Comparison of ENCODE assay signal across 9 cellular contexts in the genomic region with DNA sequence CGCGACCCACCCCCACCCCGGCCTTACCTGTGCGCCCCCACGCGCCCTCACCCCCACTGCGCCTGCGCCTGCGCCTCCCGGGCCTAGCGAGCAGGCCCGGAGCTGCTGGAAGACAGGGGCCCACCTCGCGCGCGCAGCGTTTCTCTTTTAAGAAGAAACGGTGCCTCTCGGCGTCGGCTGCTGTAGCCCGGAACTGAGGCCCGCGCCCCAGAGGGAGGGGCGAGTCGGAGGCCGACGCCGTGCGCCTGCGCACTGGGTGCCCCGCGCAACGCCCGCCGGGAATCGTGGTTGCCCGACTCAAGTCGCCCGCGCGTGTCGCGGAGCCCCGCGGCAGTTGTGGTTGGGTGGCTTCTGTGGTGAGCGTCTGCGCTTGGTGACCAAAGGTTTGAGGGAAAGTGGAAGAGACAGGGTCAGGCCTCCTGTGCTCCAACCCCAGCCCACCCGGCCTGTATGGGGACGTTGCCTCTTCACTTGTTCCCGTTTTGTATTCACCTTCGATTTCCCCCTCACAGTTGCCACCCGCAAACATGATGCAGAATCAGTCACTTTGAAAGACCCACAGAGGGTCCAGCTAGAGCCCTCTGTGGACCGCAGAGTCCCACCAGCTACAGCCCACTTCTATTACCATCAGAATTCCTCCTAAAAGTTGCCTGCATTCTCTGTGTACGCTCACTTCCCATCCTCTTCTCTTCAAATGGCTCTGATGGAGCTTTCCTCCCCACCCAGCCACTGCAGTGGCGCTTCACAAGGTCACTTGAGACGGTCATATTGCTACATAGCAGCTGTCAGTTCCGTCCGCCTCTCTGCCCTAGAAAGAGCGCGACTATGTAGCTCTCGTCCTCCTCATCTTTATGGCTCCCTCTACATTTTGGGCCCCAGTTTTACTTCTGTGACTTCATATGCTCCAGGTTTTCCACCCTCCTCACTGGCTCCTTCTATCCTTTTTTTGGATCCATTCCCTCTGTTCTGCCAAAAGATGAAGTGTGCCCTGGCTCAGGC. TPM values are rescaled to one million over a fixed set of nuclear protein-coding genes. Genes with fewer than 3 reads are reported as not detected.
DNase-seq lines count a peak whose midpoint lies in the region; ATAC-seq, FAIRE-seq and TF ChIP-seq lines count a peak whose summit lies in the region.
"Had no signal": no experiment of that assay in that cellular context is flagged by ENCODE, and none has a peak within 500 bp of the region (broad histone marks: within the 10 kb centered on the region; RNA-seq: fewer than 3 reads in every experiment).

A gene with protein sequence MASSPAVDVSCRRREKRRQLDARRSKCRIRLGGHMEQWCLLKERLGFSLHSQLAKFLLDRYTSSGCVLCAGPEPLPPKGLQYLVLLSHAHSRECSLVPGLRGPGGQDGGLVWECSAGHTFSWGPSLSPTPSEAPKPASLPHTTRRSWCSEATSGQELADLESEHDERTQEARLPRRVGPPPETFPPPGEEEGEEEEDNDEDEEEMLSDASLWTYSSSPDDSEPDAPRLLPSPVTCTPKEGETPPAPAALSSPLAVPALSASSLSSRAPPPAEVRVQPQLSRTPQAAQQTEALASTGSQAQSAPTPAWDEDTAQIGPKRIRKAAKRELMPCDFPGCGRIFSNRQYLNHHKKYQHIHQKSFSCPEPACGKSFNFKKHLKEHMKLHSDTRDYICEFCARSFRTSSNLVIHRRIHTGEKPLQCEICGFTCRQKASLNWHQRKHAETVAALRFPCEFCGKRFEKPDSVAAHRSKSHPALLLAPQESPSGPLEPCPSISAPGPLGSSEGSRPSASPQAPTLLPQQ (minus strand): TSS at position 195 of the 999 bp plus-strand sequence. CDS start 776 bp downstream, outside the sequence.

- H3K4me3 ChIP-seq in keratinocyte (ENCODE audit: control insufficient read depth in 2 of 3, extremely low read depth in 1 of 3, insufficient read depth in 2 of 3, low read depth in 1 of 3, low read length in 3 of 3) = peak within 1 kb of the TSS; percentile 63 to 81 (median 76)

- H3K27me3 Mint-ChIP-seq in central memory CD8-positive, alpha-beta T cell = no peaks in the 10 kb centered on the region

- peak; percentile 57 for ATAC-seq in HG03378 (IDR thresholded peaks at IDR 0.05; ENCODE audit: unreplicated experiment)
- ATAC-seq in activated CD4-positive, CD25-positive, alpha-beta regulatory T cell treated with anti-CD3 and anti-CD28 coated beads, Interleukin-2, amount 50 U/mL, for 24 hours = peak; percentile 90 to 91
- ATAC-seq in central memory CD8-positive, alpha-beta T cell (replicated peaks; ENCODE audit: extremely low read depth, poor library complexity, severe bottlenecking) = peak; percentile 89

- peaks cover 22% of the 10 kb centered on the region for H3K79me2 ChIP-seq in keratinocyte (ENCODE audit: control insufficient read depth, insufficient read depth, low read length)

- no peaks in the 10 kb centered on the region for H3K9me3 ChIP-seq in keratinocyte (ENCODE audit: control insufficient read depth, low read depth, low read length)

- no peak for TF ChIP-seq CTCF in keratinocyte (optimal IDR thresholded peaks at IDR 0.05 in 1 of 3, IDR thresholded peaks at IDR 0.05 in 1 of 3, conservative IDR thresholded peaks at IDR 0.05 in 1 of 3; ENCODE audit: extremely low read depth in 1 of 3, insufficient read depth in 2 of 3, low read length in 3 of 3)

- H3K4me2 ChIP-seq in keratinocyte (ENCODE audit: control insufficient read depth, extremely low read depth, insufficient read depth, low read depth, low read length) = peak within 1 kb of the TSS; percentile 95

- H3K9ac ChIP-seq in keratinocyte (ENCODE audit: control insufficient read depth, extremely low read depth, insufficient read depth, low read length) = peak within 1 kb of the TSS; percentile 92

- DNase-seq in AG20443 (ENCODE audit: low spot score) = peak; percentile 99
- DNase-seq in NCI-H446 (lab: John Stamatoyannopoulos, UW) = peak; percentile 87 to 98
- DNase-seq in central memory CD8-positive, alpha-beta T cell (ENCODE audit: low spot score in 2 of 2) = peak; percentile 92 to 93
- peak; percentile 73 for DNase-seq in keratinocyte (ENCODE audit: low read depth, low spot score)
- peak; percentile 92 to 93 for DNase-seq in stimulated activated CD4-positive, alpha-beta T cell treated with anti-CD3 and anti-CD28 coated beads, Interleukin-15, amount 100 ng/mL, for 1 hour (ENCODE audit: low read depth in 1 of 2, low spot score in 1 of 2)

- H3K9me1 ChIP-seq in keratinocyte (ENCODE audit: control insufficient read depth, extremely low read depth, insufficient read depth, low read length) = no peaks in the 10 kb centered on the region

- peaks cover 38% of the 10 kb centered on the region for H3K4me1 ChIP-seq in keratinocyte (ENCODE audit: control insufficient read depth, extremely low read depth, insufficient read depth, low read length)

- peak within 1 kb of the TSS; percentile 82 for H3K4me3 Mint-ChIP-seq in central memory CD8-positive, alpha-beta T cell

- peak within 1 kb of the TSS; percentile 86 for H3K27ac ChIP-seq in keratinocyte (ENCODE audit: control insufficient read depth, insufficient read depth, low read length)

- H4K20me1 ChIP-seq in keratinocyte (ENCODE audit: control insufficient read depth, extremely low read depth, insufficient read depth, low read length) = no peaks in the 10 kb centered on the region

- dilution Hi-C loops in keratinocyte (cut with MboI; ENCODE audit: extremely low pct_ligation_motif_present, low sequenced_read_pairs) = no loop called here

- H3K36me3 ChIP-seq in keratinocyte (ENCODE audit: control insufficient read depth in 2 of 2, extremely low read depth in 1 of 2, insufficient read depth in 2 of 2, low read length in 2 of 2) = peaks cover 17 to 24% of the 10 kb centered on the region in 2 experiments

- no peak for FAIRE-seq in keratinocyte (lab: Jason Lieb, UNC)
- FAIRE-seq: colon had no signal

- peak; percentile 95 for TF ChIP-seq POLR2A in GM19099 (IDR thresholded peaks at IDR 0.05; ENCODE audit: extremely low read depth, insufficient read length, low read depth)

- H3K27ac Mint-ChIP-seq in central memory CD8-positive, alpha-beta T cell (ENCODE audit: low read depth) = peak within 1 kb of the TSS; percentile 83

- H2AFZ ChIP-seq in keratinocyte (ENCODE audit: control insufficient read depth, low read length) = peak within 1 kb of the TSS; percentile 95

- H3K9me3 Mint-ChIP-seq in central memory CD8-positive, alpha-beta T cell = no peaks in the 10 kb centered on the region

- H3K4me1 Mint-ChIP-seq in central memory CD8-positive, alpha-beta T cell = peaks cover 56% of the 10 kb centered on the region

- H3K27me3 ChIP-seq in keratinocyte (ENCODE audit: control insufficient read depth, extremely low read depth, insufficient read depth, low read length) = no peaks in the 10 kb centered on the region

- peaks cover 21% of the 10 kb centered on the region for H3K36me3 Mint-ChIP-seq in central memory CD8-positive, alpha-beta T cell (ENCODE audit: insufficient read depth)

RNA-seq across cellular contexts. Expression of the gene that starts here (rescaled TPM):
- 18.7 to 48.9 TPM (median 27.0 TPM) in 3 replicates for polyA plus RNA-seq in keratinocyte
- 7.4 TPM for polyA plus RNA-seq in keratinocyte (2011; ENCODE audit: low read depth)
- 11.4 TPM in 2 replicates for polyA plus RNA-seq in keratinocyte (2011; cell fraction: cytosol; rRNA removed)
- 207 and 235 TPM in 2 replicates for polyA plus RNA-seq in keratinocyte (2011; cell fraction: nucleus; rRNA removed)
- polyA plus RNA-seq in keratinocyte (2012; ENCODE audit: low replicate concordance) = 17.6 and 43.9 TPM in 2 replicates
- 12.8 to 14.5 TPM (median 13.8 TPM) in 3 replicates for polyA minus RNA-seq in keratinocyte
- polyA minus RNA-seq in keratinocyte (2011; cell fraction: cytosol; rRNA and poly(A)+ RNA removed) = 15.2 TPM
- polyA minus RNA-seq in keratinocyte (2011; cell fraction: nucleus; rRNA and poly(A)+ RNA removed) = 22.2 and 23.7 TPM in 2 replicates

Comparison
In these comparisons a context has a peak if more than half of its experiments do, and no peak if none do; other contexts are left out.
1. Peak in every context shown above with its lines: DNase-seq, ATAC-seq, H3K4me3 ChIP-seq and H3K27ac ChIP-seq.